In the genomic region with DNA sequence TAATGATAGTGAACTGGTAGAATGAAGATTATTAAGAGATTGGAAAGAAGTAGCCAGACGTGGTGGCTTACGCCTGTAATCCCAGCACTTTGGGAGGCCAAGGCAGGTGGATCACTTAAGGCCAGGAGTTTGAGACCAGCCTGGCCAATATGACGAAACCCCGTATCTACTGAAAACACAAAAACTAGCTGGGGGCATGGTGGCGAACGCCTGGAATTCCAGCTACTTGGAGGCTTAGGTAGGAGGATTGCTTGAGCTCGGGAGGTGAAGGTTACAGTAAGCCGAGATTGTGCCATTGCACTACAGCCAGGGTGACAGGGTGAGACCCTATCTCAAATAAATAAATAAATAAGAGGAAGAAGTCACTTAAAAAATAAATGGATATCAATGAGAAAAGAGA, we compare ENCODE assay signal across 30 cellular contexts.
"Had no signal": no experiment of that assay in that cellular context is flagged by ENCODE, and none has a peak within 500 bp of the region (broad histone marks: within the 10 kb centered on the region; RNA-seq: fewer than 3 reads in every experiment).

No MANE protein-coding gene starts in this region.

- H3K4me1 ChIP-seq: parathyroid adenoma, sigmoid colon, thyroid gland, upper lobe of right lung, uterus had no signal

- H3K9me3 ChIP-seq: neutrophil, ovary, psoas muscle, right lobe of liver, sigmoid colon, stomach, thoracic aorta, thyroid gland, tibial nerve, upper lobe of right lung, uterus had no signal

- DNase-seq: naive B cell; naive thymus-derived CD8-positive, alpha-beta T cell; nephron progenitor cell; nucleus accumbens; ovary; posterior cingulate gyrus; psoas muscle; right cardiac atrium; right lobe of liver; sigmoid colon; small intestine; stimulated activated CD4-positive, alpha-beta T cell treated with anti-CD3 and anti-CD28 coated beads, Interleukin-15, amount 100 ng/mL, for 24 hours; stimulated activated CD4-positive, alpha-beta T cell treated with anti-CD3 and anti-CD28 coated beads, Interleukin-2, amount 100 ng/mL, for 24 hours; stimulated activated CD4-positive, alpha-beta T cell treated with anti-CD3 and anti-CD28 coated beads, Interleukin-2, amount 100 ng/mL, for 48 hours; stimulated activated CD4-positive, alpha-beta T cell treated with anti-CD3 and anti-CD28 coated beads, Interleukin-4, amount 100 ng/mL, for 24 hours; stimulated activated naive CD4-positive, alpha-beta T cell; stomach; thyroid gland; upper lobe of right lung; uterus had no signal

- H2AFZ ChIP-seq: parathyroid adenoma had no signal

- H3K27me3 Mint-ChIP-seq: naive B cell; naive thymus-derived CD8-positive, alpha-beta T cell; natural killer cell treated with Interleukin-12 subunit alpha and Interleukin-12 subunit beta and Interleukin-15 and Interleukin-18, amount 100 ng/mL, for 72 hours; progenitor cell of endocrine pancreas; stimulated activated naive CD8-positive, alpha-beta T cell treated with anti-CD3 and anti-CD28 coated beads, Interleukin-15, Interleukin-2, amounts not matched to agents 100 ng/mL and 50 ng/mL, for 24 hours; type B pancreatic cell had no signal

- H3K4me1 Mint-ChIP-seq: neural crest cell had no signal

- H3K36me3 Mint-ChIP-seq: natural killer cell treated with Interleukin-12 subunit alpha and Interleukin-12 subunit beta and Interleukin-15 and Interleukin-18, amount 100 ng/mL, for 72 hours had no signal

- H3K4me3 Mint-ChIP-seq: naive B cell; naive thymus-derived CD8-positive, alpha-beta T cell; natural killer cell treated with Interleukin-12 subunit alpha and Interleukin-12 subunit beta and Interleukin-15 and Interleukin-18, amount 100 ng/mL, for 72 hours; nephron progenitor cell; neural crest cell; stimulated activated effector memory CD8-positive, alpha-beta T cell treated with anti-CD3 and anti-CD28 coated beads, Interleukin-12 subunit alpha, Interleukin-12 subunit beta, amount 100 ng/mL, for 72 hours; stimulated activated naive CD8-positive, alpha-beta T cell treated with anti-CD3 and anti-CD28 coated beads, Interleukin-15, Interleukin-2, amounts not matched to agents 100 ng/mL and 50 ng/mL, for 24 hours; type B pancreatic cell had no signal

- H3K9me3 Mint-ChIP-seq: naive B cell; naive thymus-derived CD8-positive, alpha-beta T cell; natural killer cell treated with Interleukin-12 subunit alpha and Interleukin-12 subunit beta and Interleukin-15 and Interleukin-18, amount 100 ng/mL, for 72 hours; nephron progenitor cell; neural crest cell; stimulated activated effector memory CD8-positive, alpha-beta T cell treated with anti-CD3 and anti-CD28 coated beads, Interleukin-12 subunit alpha, Interleukin-12 subunit beta, amount 100 ng/mL, for 72 hours; stimulated activated naive CD8-positive, alpha-beta T cell treated with anti-CD3 and anti-CD28 coated beads, Interleukin-15, Interleukin-2, amounts not matched to agents 100 ng/mL and 50 ng/mL, for 24 hours; type B pancreatic cell had no signal

- H3K27ac ChIP-seq: neutrophil, ovary, parathyroid adenoma, psoas muscle, right lobe of liver, sigmoid colon, stomach, thoracic aorta, thyroid gland, tibial nerve, upper lobe of right lung, uterus had no signal

- H3K27me3 ChIP-seq: neutrophil, ovary, right lobe of liver, sigmoid colon, stomach, thyroid gland, tibial nerve, upper lobe of right lung, uterus had no signal

- H3K4me3 ChIP-seq: ovary, psoas muscle, right lobe of liver, sigmoid colon, stomach, thoracic aorta, thyroid gland, tibial nerve, upper lobe of right lung, uterus had no signal

- H3K27ac Mint-ChIP-seq: natural killer cell treated with Interleukin-12 subunit alpha and Interleukin-12 subunit beta and Interleukin-15 and Interleukin-18, amount 100 ng/mL, for 72 hours; nephron progenitor cell; progenitor cell of endocrine pancreas; stimulated activated effector memory CD8-positive, alpha-beta T cell treated with anti-CD3 and anti-CD28 coated beads, Interleukin-12 subunit alpha, Interleukin-12 subunit beta, amount 100 ng/mL, for 72 hours; stimulated activated naive CD8-positive, alpha-beta T cell treated with anti-CD3 and anti-CD28 coated beads, Interleukin-15, Interleukin-2, amounts not matched to agents 100 ng/mL and 50 ng/mL, for 24 hours; type B pancreatic cell had no signal

- H3K9ac ChIP-seq: parathyroid adenoma had no signal

- H3K36me3 ChIP-seq: ovary, uterus had no signal

- ATAC-seq: naive thymus-derived CD8-positive, alpha-beta T cell; natural killer cell treated with Interleukin-12 subunit alpha and Interleukin-12 subunit beta and Interleukin-15 and Interleukin-18, amount 100 ng/mL, for 72 hours; psoas muscle; right cardiac atrium; right lobe of liver; stimulated activated effector memory CD8-positive, alpha-beta T cell treated with anti-CD3 and anti-CD28 coated beads, Interleukin-12 subunit alpha, Interleukin-12 subunit beta, amount 100 ng/mL, for 72 hours; upper lobe of right lung had no signal
